8 cellular contexts compared by ENCODE assay signal in genomic region chr9:503881-504852, GRCh38. TPM values are rescaled to one million over a fixed set of nuclear protein-coding genes. Genes with fewer than 3 reads are reported as not detected.
DNase-seq lines count a peak whose midpoint lies in the region; ATAC-seq and TF ChIP-seq lines count a peak whose summit lies in the region.

Gene KANK1, plus strand, starts transcription at chr9:504695.

- TF ChIP-seq CTCF in adrenal gland (IDR thresholded peaks at IDR 0.05) (peak in 2 of 6 experiments; percentile 9 to 21), heart right ventricle (IDR thresholded peaks at IDR 0.05) (peak in 7 of 9 donors; percentile 16 to 61 (median 41)), upper lobe of left lung (IDR thresholded peaks at IDR 0.05) (peak in 4 of 6 experiments; percentile 29 to 56 (median 36))

- POLR2A ChIA-PET in T-cell (lab: Charles Lee), result no interaction called here

- CTCF ChIA-PET in T-cell (lab: Charles Lee), result interaction anchor here in 1 of 2 donors (1.5 to 1.6 kb wide), 2 partner anchors 34 to 57 kb away, joined by 3 to 4 read pairs; no protein-coding TSS in a partner anchor

- no peaks in the 10 kb centered on the region for H3K36me3 ChIP-seq in adrenal gland (replicated peaks in 1 of 2)
- H3K36me3 ChIP-seq in heart right ventricle, result no peaks in the 10 kb centered on the region
- H3K36me3 ChIP-seq in upper lobe of left lung, result no peaks in the 10 kb centered on the region

- peak; percentile 50 for DNase-seq in ELR (ENCODE audit: low read depth)
- peak; percentile 6 to 27 for DNase-seq in Kasumi-1 (lab: John Stamatoyannopoulos, UW)
- peak; percentile 40 to 80 (median 64) for DNase-seq in T-cell
- peak; percentile 68 to 82 (median 76) for DNase-seq in adrenal gland
- peak; percentile 47 to 82 for DNase-seq in heart right ventricle
- DNase-seq in posterior vena cava (ENCODE audit: low spot score), result peak; percentile 88
- peak; percentile 70 to 97 for DNase-seq in upper lobe of left lung

- no peaks in the 10 kb centered on the region for H3K9me3 Mint-ChIP-seq in T-cell

- peak within 1 kb of the TSS in 2 of 4 donors; percentile 46 to 90 for H3K4me3 ChIP-seq in adrenal gland
- H3K4me3 ChIP-seq in heart right ventricle, result peak within 1 kb of the TSS; percentile 60 to 77 (median 72)
- H3K4me3 ChIP-seq in upper lobe of left lung, result peak within 1 kb of the TSS; percentile 50 to 94 (median 70)

- peaks cover 5% of the 10 kb centered on the region for H3K36me3 Mint-ChIP-seq in T-cell

- H3K27me3 ChIP-seq in adrenal gland (no peaks in the 10 kb centered on the region), heart right ventricle (peaks cover 0 to 49% (median 0%) of the 10 kb centered on the region in 7 donors), upper lobe of left lung (peaks cover 0 to 7% (median 4%) of the 10 kb centered on the region in 4 donors)

- TF ChIP-seq EP300 in upper lobe of left lung (IDR thresholded peaks at IDR 0.05), result no peak

- H3K27me3 Mint-ChIP-seq in T-cell, result peaks cover 0 to 9% of the 10 kb centered on the region in 2 donors

- H3K9me3 ChIP-seq in adrenal gland (replicated peaks in 1 of 3) (no peaks in the 10 kb centered on the region), heart right ventricle (no peaks in the 10 kb centered on the region), upper lobe of left lung (no peaks in the 10 kb centered on the region)

- peaks cover 9 to 15% of the 10 kb centered on the region in 2 donors for H3K4me1 ChIP-seq in adrenal gland (replicated peaks in 1 of 2)
- peaks cover 0 to 29% (median 21%) of the 10 kb centered on the region in 9 donors for H3K4me1 ChIP-seq in heart right ventricle
- H3K4me1 ChIP-seq in upper lobe of left lung, result peaks cover 19 to 35% (median 24%) of the 10 kb centered on the region in 4 donors

- intact Hi-C loops in adrenal gland (cut with DNase I), result no loop called here
- intact Hi-C loops in heart right ventricle (cut with DNase I), result loop anchor here in 3 of 10 donors (10.0 kb wide), 2 partner anchors 91 to 99 kb away; no protein-coding TSS in a partner anchor
- intact Hi-C loops in posterior vena cava (cut with DNase I), result no loop called here

- 0 to 9% (median 1%) methylated on average over 4 to 119 of the region's 119 CpGs for WGBS in adrenal gland, 4 donors
- WGBS in heart right ventricle, 2 donors, result 0 to 1% methylated on average over 102 to 117 of the region's 119 CpGs
- WGBS in upper lobe of left lung, 2 donors, result 1% methylated on average over 24 to 58 of the region's 119 CpGs

- H3K4me1 Mint-ChIP-seq in T-cell, result peaks cover 12 to 47% (median 21%) of the 10 kb centered on the region in 3 donors

- TF ChIP-seq POLR2A in adrenal gland (IDR thresholded peaks at IDR 0.05) (peak in 1 of 2 donors; percentile 52), upper lobe of left lung (IDR thresholded peaks at IDR 0.05) (peak in 2 of 4 donors; percentile 33 to 70)

- peak within 1 kb of the TSS in 1 of 2 donors; percentile 88 for H3K27ac Mint-ChIP-seq in T-cell

- H3K4me3 Mint-ChIP-seq in T-cell, result peak within 1 kb of the TSS; percentile 76 to 90 (median 86)

- peak within 1 kb of the TSS in 3 of 5 donors; percentile 70 to 92 (median 76) for H3K27ac ChIP-seq in adrenal gland
- H3K27ac ChIP-seq in heart right ventricle, result peak within 1 kb of the TSS; percentile 68 to 95 (median 86)
- peak within 1 kb of the TSS; percentile 71 to 87 (median 78) for H3K27ac ChIP-seq in upper lobe of left lung

- ATAC-seq in GM21825 (IDR thresholded peaks at IDR 0.05; ENCODE audit: unreplicated experiment) (peak; percentile 86), T-cell (replicated peaks in 1 of 4) (peak; percentile 85 to 88 (median 86)), heart right ventricle (peak; percentile 80 to 91 (median 89)), upper lobe of left lung (ENCODE audit: low FRiP score in 2 of 2) (peak; percentile 86 to 90)

RNA-seq across cellular contexts. Expression of gene KANK1, which starts in this region (rescaled TPM):
- total RNA-seq in T-cell, result 10 to 100 TPM in 4 of 5 donors, 1 to 10 TPM in 1; 5.3 to 30.3 (median 14.1) TPM
- total RNA-seq in adrenal gland, result 10 to 100 TPM; 12.2 to 28.3 (median 17.7) TPM
- polyA plus RNA-seq in adrenal gland, result 10 to 100 TPM; 18.6 to 24.1 (median 19.7) TPM
- 100 to 1,000 TPM in 8 of 10 donors, 10 to 100 TPM in 2; 89.0 to 136 (median 124) TPM for total RNA-seq in heart right ventricle
- polyA plus RNA-seq in heart right ventricle, result 100 to 1,000 TPM in 1 of 2 donors, 10 to 100 TPM in 1; 42.4 to 116 TPM
- total RNA-seq in posterior vena cava, result 100 to 1,000 TPM in 1 of 2 donors, 10 to 100 TPM in 1; 69.8 to 104 TPM
- total RNA-seq in upper lobe of left lung, result 10 to 100 TPM; 32.8 to 64.9 (median 45.3) TPM

Comparison
In these comparisons a context has a peak if more than half of its experiments do, and no peak if none do; other contexts are left out.
1. DNase-seq: peak in every context shown above with its lines; median percentile 88 in posterior vena cava; 84 in upper lobe of left lung; 76 in adrenal gland; 64 in heart right ventricle; 64 in T-cell; 50 in ELR; 16 in Kasumi-1.